In the genomic region with DNA sequence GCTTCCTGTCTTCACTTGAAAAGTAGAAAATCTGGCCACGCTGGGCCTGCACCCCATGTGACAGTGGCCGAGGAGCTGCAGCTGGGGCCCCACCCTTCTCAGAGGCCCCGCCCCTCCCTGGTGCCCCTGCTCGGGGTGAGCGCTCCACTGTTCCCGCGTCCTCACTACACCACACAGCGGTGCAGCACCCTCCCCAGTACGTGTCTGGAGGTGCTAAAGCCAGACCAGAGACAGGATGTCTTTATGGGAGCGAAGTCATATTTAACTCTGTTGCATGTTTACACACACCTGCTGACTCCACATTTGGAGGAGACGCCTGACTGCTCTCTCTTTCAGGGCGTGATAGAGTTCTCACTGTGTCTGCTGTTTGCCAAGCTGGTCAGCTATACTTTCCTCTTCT, we compare ENCODE assay signal across 1 cellular context.
TF ChIP-seq lines count a peak whose summit lies in the region.

No MANE protein-coding gene starts in this region.

TF ChIP-seq in GM23338, 12 proteins besides CTCF, POLR2A, EP300 and RAD21 (continued from another document):
- TF ChIP-seq, protein P1, sequence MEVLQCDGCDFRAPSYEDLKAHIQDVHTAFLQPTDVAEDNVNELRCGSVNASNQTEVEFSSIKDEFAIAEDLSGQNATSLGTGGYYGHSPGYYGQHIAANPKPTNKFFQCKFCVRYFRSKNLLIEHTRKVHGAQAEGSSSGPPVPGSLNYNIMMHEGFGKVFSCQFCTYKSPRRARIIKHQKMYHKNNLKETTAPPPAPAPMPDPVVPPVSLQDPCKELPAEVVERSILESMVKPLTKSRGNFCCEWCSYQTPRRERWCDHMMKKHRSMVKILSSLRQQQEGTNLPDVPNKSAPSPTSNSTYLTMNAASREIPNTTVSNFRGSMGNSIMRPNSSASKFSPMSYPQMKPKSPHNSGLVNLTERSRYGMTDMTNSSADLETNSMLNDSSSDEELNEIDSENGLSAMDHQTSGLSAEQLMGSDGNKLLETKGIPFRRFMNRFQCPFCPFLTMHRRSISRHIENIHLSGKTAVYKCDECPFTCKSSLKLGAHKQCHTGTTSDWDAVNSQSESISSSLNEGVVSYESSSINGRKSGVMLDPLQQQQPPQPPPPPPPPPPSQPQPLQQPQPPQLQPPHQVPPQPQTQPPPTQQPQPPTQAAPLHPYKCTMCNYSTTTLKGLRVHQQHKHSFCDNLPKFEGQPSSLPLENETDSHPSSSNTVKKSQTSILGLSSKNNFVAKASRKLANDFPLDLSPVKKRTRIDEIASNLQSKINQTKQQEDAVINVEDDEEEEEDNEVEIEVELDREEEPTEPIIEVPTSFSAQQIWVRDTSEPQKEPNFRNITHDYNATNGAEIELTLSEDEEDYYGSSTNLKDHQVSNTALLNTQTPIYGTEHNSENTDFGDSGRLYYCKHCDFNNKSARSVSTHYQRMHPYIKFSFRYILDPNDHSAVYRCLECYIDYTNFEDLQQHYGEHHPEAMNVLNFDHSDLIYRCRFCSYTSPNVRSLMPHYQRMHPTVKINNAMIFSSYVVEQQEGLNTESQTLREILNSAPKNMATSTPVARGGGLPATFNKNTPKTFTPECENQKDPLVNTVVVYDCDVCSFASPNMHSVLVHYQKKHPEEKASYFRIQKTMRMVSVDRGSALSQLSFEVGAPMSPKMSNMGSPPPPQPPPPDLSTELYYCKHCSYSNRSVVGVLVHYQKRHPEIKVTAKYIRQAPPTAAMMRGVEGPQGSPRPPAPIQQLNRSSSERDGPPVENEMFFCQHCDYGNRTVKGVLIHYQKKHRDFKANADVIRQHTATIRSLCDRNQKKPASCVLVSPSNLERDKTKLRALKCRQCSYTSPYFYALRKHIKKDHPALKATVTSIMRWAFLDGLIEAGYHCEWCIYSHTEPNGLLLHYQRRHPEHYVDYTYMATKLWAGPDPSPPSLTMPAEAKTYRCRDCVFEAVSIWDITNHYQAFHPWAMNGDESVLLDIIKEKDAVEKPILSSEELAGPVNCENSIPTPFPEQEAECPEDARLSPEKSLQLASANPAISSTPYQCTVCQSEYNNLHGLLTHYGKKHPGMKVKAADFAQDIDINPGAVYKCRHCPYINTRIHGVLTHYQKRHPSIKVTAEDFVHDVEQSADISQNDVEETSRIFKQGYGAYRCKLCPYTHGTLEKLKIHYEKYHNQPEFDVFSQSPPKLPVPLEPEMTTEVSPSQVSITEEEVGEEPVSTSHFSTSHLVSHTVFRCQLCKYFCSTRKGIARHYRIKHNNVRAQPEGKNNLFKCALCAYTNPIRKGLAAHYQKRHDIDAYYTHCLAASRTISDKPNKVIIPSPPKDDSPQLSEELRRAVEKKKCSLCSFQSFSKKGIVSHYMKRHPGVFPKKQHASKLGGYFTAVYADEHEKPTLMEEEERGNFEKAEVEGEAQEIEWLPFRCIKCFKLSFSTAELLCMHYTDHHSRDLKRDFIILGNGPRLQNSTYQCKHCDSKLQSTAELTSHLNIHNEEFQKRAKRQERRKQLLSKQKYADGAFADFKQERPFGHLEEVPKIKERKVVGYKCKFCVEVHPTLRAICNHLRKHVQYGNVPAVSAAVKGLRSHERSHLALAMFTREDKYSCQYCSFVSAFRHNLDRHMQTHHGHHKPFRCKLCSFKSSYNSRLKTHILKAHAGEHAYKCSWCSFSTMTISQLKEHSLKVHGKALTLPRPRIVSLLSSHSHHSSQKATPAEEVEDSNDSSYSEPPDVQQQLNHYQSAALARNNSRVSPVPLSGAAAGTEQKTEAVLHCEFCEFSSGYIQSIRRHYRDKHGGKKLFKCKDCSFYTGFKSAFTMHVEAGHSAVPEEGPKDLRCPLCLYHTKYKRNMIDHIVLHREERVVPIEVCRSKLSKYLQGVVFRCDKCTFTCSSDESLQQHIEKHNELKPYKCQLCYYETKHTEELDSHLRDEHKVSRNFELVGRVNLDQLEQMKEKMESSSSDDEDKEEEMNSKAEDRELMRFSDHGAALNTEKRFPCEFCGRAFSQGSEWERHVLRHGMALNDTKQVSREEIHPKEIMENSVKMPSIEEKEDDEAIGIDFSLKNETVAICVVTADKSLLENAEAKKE (CRISPR knock-in tag; IDR thresholded peaks at IDR 0.05) = no peak
- no peak for TF ChIP-seq ZNF114 (CRISPR knock-in tag; IDR thresholded peaks at IDR 0.05)
- no peak for TF ChIP-seq EZH2 (IDR thresholded peaks at IDR 0.05; ENCODE audit: low read depth, unreplicated experiment)
